18 cellular contexts compared by ENCODE assay signal in genomic region chr6:121503633-121504032, GRCh38.
DNase-seq lines count a peak whose midpoint lies in the region; ATAC-seq and TF ChIP-seq lines count a peak whose summit lies in the region.
"Had no signal": no experiment of that assay in that cellular context is flagged by ENCODE, and none has a peak within 500 bp of the region (broad histone marks: within the 10 kb centered on the region; RNA-seq: fewer than 3 reads in every experiment).

No MANE protein-coding gene starts in this region.

- no peaks in the 10 kb centered on the region for H3K27me3 ChIP-seq in ACC112 (ENCODE audit: insufficient read depth, low read length)
- H3K27me3 ChIP-seq in RWPE2 (ENCODE audit: insufficient read depth, poor library complexity, severe bottlenecking) = no peaks in the 10 kb centered on the region
- H3K27me3 ChIP-seq in esophagus squamous epithelium = no peaks in the 10 kb centered on the region
- no peaks in the 10 kb centered on the region for H3K27me3 ChIP-seq in MG63
- H3K27me3 ChIP-seq: cardiac muscle cell had no signal

- peak overlapping the region; percentile 41 for H2AFZ ChIP-seq in ACC112 (ENCODE audit: low read length, unreplicated experiment)

- no peaks in the 10 kb centered on the region for H3K36me3 Mint-ChIP-seq in osteocyte (ENCODE audit: unreplicated experiment)
- H3K36me3 Mint-ChIP-seq: CD4-positive, alpha-beta memory T cell had no signal

- ATAC-seq in RWPE2 (ENCODE audit: low read depth) (peak; percentile 15; the same call in 1 of the 3 replicates), GM19023 (IDR thresholded peaks at IDR 0.05; ENCODE audit: unreplicated experiment) (no peak), GM21447 (IDR thresholded peaks at IDR 0.05; ENCODE audit: unreplicated experiment) (no peak)

- DNase-seq in RWPE2 (ENCODE audit: low spot score) (no peak), esophagus squamous epithelium (lab: John Stamatoyannopoulos, UW) (no peak), osteocyte (ENCODE audit: extremely low spot score, unreplicated experiment) (no peak), RKO (ENCODE audit: low spot score) (no peak), MG63 (no peak)
- DNase-seq: activated B cell treated with CpG ODN at 0.5 μM for 24 hours; activated gamma-delta T cell; CD4-positive, alpha-beta memory T cell; GF-D8; glutamatergic neuron; NCI-H2029; NCI-H748 treated with DMSO at 0.1 percent for 48 hours; nucleus accumbens; stimulated activated CD4-positive, alpha-beta T cell treated with anti-CD3 and anti-CD28 coated beads, Interleukin-12 subunit alpha, Interleukin-12 subunit beta, amount 100 ng/mL, for 4 hours had no signal

- H3K36me3 ChIP-seq in ACC112 (ENCODE audit: insufficient read depth, low read length) = no peaks in the 10 kb centered on the region
- H3K36me3 ChIP-seq in RWPE2 (ENCODE audit: low read depth) = no peaks in the 10 kb centered on the region
- H3K36me3 ChIP-seq in esophagus squamous epithelium = no peaks in the 10 kb centered on the region
- H3K36me3 ChIP-seq in MG63 = no peaks in the 10 kb centered on the region
- H3K36me3 ChIP-seq: cardiac muscle cell had no signal

- intact Hi-C loops in esophagus squamous epithelium (cut with DNase I) = no loop called here

- no peak for TF ChIP-seq POLR2A in esophagus squamous epithelium (IDR thresholded peaks at IDR 0.05)

- peak overlapping the region; percentile 71 for H3K27ac Mint-ChIP-seq in osteocyte (ENCODE audit: unreplicated experiment)
- H3K27ac Mint-ChIP-seq: activated B cell treated with CpG ODN at 0.5 μM for 24 hours; CD4-positive, alpha-beta memory T cell had no signal

- H3K27ac ChIP-seq in ACC112 (ENCODE audit: low read depth, low read length) = peak overlapping the region; percentile 85
- H3K27ac ChIP-seq in RWPE2 (ENCODE audit: poor library complexity, severe bottlenecking) = peak overlapping the region; percentile 61
- peak overlapping the region; percentile 17 to 59 (median 53) for H3K27ac ChIP-seq in esophagus squamous epithelium
- H3K27ac ChIP-seq: cardiac muscle cell had no signal

- H3K4me3 Mint-ChIP-seq in osteocyte (ENCODE audit: unreplicated experiment) = no peak overlapping the region
- H3K4me3 Mint-ChIP-seq: activated B cell treated with CpG ODN at 0.5 μM for 24 hours; CD4-positive, alpha-beta memory T cell had no signal

- no peaks in the 10 kb centered on the region for H3K79me2 ChIP-seq in ACC112 (ENCODE audit: control insufficient read depth, insufficient read depth, low read length, unreplicated experiment)

- H3K27me3 Mint-ChIP-seq in osteocyte (ENCODE audit: unreplicated experiment) = no peaks in the 10 kb centered on the region
- H3K27me3 Mint-ChIP-seq: activated B cell treated with CpG ODN at 0.5 μM for 24 hours had no signal

- no peak overlapping the region for H3K4me3 ChIP-seq in ACC112 (ENCODE audit: low read depth, low read length)
- no peak overlapping the region for H3K4me3 ChIP-seq in RWPE2 (ENCODE audit: severe bottlenecking)
- no peak overlapping the region for H3K4me3 ChIP-seq in esophagus squamous epithelium
- H3K4me3 ChIP-seq in MG63 = no peak overlapping the region
- H3K4me3 ChIP-seq: cardiac muscle cell had no signal

- 27 to 44% methylated on average over 2 of the region's 2 CpGs for WGBS in esophagus squamous epithelium, 2 donors

- H3K9me3 ChIP-seq in RWPE2 (ENCODE audit: severe bottlenecking) = no peaks in the 10 kb centered on the region
- H3K9me3 ChIP-seq in esophagus squamous epithelium = no peaks in the 10 kb centered on the region
- H3K9me3 ChIP-seq in MG63 = no peaks in the 10 kb centered on the region

- TF ChIP-seq CTCF in RWPE2 (IDR thresholded peaks at IDR 0.05; ENCODE audit: poor library complexity, severe bottlenecking) (no peak), esophagus squamous epithelium (IDR thresholded peaks at IDR 0.05) (no peak), osteocyte (IDR thresholded peaks at IDR 0.05) (no peak)

- peaks cover 30% of the 10 kb centered on the region for H3K4me1 ChIP-seq in ACC112 (ENCODE audit: control insufficient read depth, insufficient read depth, low read length, unreplicated experiment)
- peaks cover 12% of the 10 kb centered on the region for H3K4me1 ChIP-seq in RWPE2 (ENCODE audit: insufficient read depth, poor library complexity, severe bottlenecking)
- peaks cover 0 to 37% (median 18%) of the 10 kb centered on the region in 3 donors for H3K4me1 ChIP-seq in esophagus squamous epithelium

- no peaks in the 10 kb centered on the region for H3K9me3 Mint-ChIP-seq in osteocyte (ENCODE audit: unreplicated experiment)
- H3K9me3 Mint-ChIP-seq: activated B cell treated with CpG ODN at 0.5 μM for 24 hours had no signal

- H3K4me1 Mint-ChIP-seq in osteocyte (ENCODE audit: unreplicated experiment) = peaks cover 19% of the 10 kb centered on the region
- H3K4me1 Mint-ChIP-seq: activated B cell treated with CpG ODN at 0.5 μM for 24 hours; CD4-positive, alpha-beta memory T cell had no signal
